Comparison of ENCODE assay signal across 23 cellular contexts in the genomic region with DNA sequence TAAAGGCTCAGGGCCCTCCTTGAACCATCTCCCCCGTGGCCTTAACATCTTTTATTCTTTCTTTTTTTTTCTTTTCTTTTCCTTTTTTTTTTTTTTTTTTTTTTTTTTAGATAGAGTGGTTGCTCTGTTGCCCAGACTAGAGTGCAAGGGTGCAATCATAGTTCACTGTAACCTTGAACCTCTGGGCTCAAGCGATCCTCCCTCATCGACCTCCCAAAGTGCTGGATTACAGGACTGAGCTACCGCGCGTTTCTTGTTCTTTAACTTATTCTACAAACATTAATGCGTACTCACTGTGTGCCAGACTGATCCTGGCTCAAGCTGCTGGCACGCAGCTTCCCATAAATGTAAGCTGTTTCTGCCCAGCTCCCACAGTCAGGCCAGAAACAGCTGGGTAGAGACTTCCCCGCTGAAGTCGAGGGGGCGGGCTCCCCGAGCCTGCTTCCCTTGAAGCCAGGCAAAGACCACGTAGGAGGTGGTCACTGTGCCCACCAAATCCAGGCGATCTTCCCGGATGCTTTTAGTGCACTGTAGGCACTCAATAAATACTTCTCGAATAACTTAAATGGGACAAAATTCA. TPM values are rescaled to one million over a fixed set of nuclear protein-coding genes. Genes with fewer than 3 reads are reported as not detected.
DNase-seq lines count a peak whose midpoint lies in the region; ATAC-seq and TF ChIP-seq lines count a peak whose summit lies in the region.
"Had no signal": no experiment of that assay in that cellular context is flagged by ENCODE, and none has a peak within 500 bp of the region (broad histone marks: within the 10 kb centered on the region; RNA-seq: fewer than 3 reads in every experiment).

No MANE protein-coding gene starts in this region.

- peaks cover 15% of the 10 kb centered on the region for H3K4me1 Mint-ChIP-seq in activated naive CD4-positive, alpha-beta T cell treated with anti-CD3 and anti-CD28 coated beads, Interleukin-2, amount 50 U/mL, for 24 hours
- H3K4me1 Mint-ChIP-seq in activated naive CD4-positive, alpha-beta T cell treated with anti-CD3 and anti-CD28 coated beads, Interleukin-2, amount 10 ng/mL, durations not matched to agents 7 days and 5 days, result peaks cover 14% of the 10 kb centered on the region
- peaks cover 24% of the 10 kb centered on the region for H3K4me1 Mint-ChIP-seq in chondrocyte (ENCODE audit: low read depth)

- intact Hi-C loops in left ventricle myocardium inferior (cut with micrococcal nuclease), result no loop called here
- intact Hi-C loops in dorsolateral prefrontal cortex (cut with DNase I), result no loop called here

- WGBS in suprapubic skin, result 49% methylated on average over 16 of the region's 16 CpGs

- ATAC-seq in GM18519 (IDR thresholded peaks at IDR 0.05; ENCODE audit: low FRiP score, unreplicated experiment), result no peak
- ATAC-seq: A549 had no signal

- H3K36me3 ChIP-seq in suprapubic skin (no peaks in the 10 kb centered on the region), left ventricle myocardium inferior (no peaks in the 10 kb centered on the region)
- H3K36me3 ChIP-seq: ascending aorta; BLaER1 treated with 17β-estradiol and CSF1 and Interleukin-3, amounts not matched to agents 10 nM and 100 nM; tibial nerve had no signal

- no peaks in the 10 kb centered on the region for H3K9me3 Mint-ChIP-seq in activated naive CD4-positive, alpha-beta T cell treated with anti-CD3 and anti-CD28 coated beads, Interleukin-2, amount 50 U/mL, for 24 hours
- no peaks in the 10 kb centered on the region for H3K9me3 Mint-ChIP-seq in activated naive CD4-positive, alpha-beta T cell treated with anti-CD3 and anti-CD28 coated beads, Interleukin-2, amount 10 ng/mL, durations not matched to agents 7 days and 5 days
- no peaks in the 10 kb centered on the region for H3K9me3 Mint-ChIP-seq in chondrocyte (ENCODE audit: low read depth)

- no peak for TF ChIP-seq POLR2A in suprapubic skin (IDR thresholded peaks at IDR 0.05)

- peaks cover 63% of the 10 kb centered on the region for H3K27me3 Mint-ChIP-seq in activated naive CD4-positive, alpha-beta T cell treated with anti-CD3 and anti-CD28 coated beads, Interleukin-2, amount 50 U/mL, for 24 hours
- H3K27me3 Mint-ChIP-seq in activated naive CD4-positive, alpha-beta T cell treated with anti-CD3 and anti-CD28 coated beads, Interleukin-2, amount 10 ng/mL, durations not matched to agents 7 days and 5 days, result peaks cover 81% of the 10 kb centered on the region
- H3K27me3 Mint-ChIP-seq in chondrocyte (ENCODE audit: low read depth), result no peaks in the 10 kb centered on the region

- no peaks in the 10 kb centered on the region for H3K36me3 Mint-ChIP-seq in activated naive CD4-positive, alpha-beta T cell treated with anti-CD3 and anti-CD28 coated beads, Interleukin-2, amount 50 U/mL, for 24 hours
- no peaks in the 10 kb centered on the region for H3K36me3 Mint-ChIP-seq in activated naive CD4-positive, alpha-beta T cell treated with anti-CD3 and anti-CD28 coated beads, Interleukin-2, amount 10 ng/mL, durations not matched to agents 7 days and 5 days
- no peaks in the 10 kb centered on the region for H3K36me3 Mint-ChIP-seq in chondrocyte (ENCODE audit: low read depth)

- TF ChIP-seq EP300 in suprapubic skin (IDR thresholded peaks at IDR 0.05), result no peak

- H3K27me3 ChIP-seq in suprapubic skin, result peaks cover 96% of the 10 kb centered on the region
- peaks cover 100% of the 10 kb centered on the region for H3K27me3 ChIP-seq in left ventricle myocardium inferior (ENCODE audit: low read depth)
- peaks cover 0 to 100% (median 84%) of the 10 kb centered on the region in 45 donors for H3K27me3 ChIP-seq in dorsolateral prefrontal cortex

- peaks cover 14% of the 10 kb centered on the region for H3K4me1 ChIP-seq in suprapubic skin
- peaks cover 14% of the 10 kb centered on the region for H3K4me1 ChIP-seq in left ventricle myocardium inferior
- H3K4me1 ChIP-seq: BLaER1 treated with 17β-estradiol and CSF1 and Interleukin-3, amounts not matched to agents 10 nM and 100 nM had no signal

- H3K9me3 ChIP-seq in suprapubic skin (no peaks in the 10 kb centered on the region), left ventricle myocardium inferior (replicated peaks) (no peaks in the 10 kb centered on the region)
- H3K9me3 ChIP-seq: A549, ascending aorta, HAP-1, tibial nerve had no signal

- peak overlapping the region; percentile 34 for H3K4me3 Mint-ChIP-seq in activated naive CD4-positive, alpha-beta T cell treated with anti-CD3 and anti-CD28 coated beads, Interleukin-2, amount 50 U/mL, for 24 hours
- H3K4me3 Mint-ChIP-seq in activated naive CD4-positive, alpha-beta T cell treated with anti-CD3 and anti-CD28 coated beads, Interleukin-2, amount 10 ng/mL, durations not matched to agents 7 days and 5 days, result no peak overlapping the region
- no peak overlapping the region for H3K4me3 Mint-ChIP-seq in chondrocyte (ENCODE audit: unreplicated experiment)

- no peak for DNase-seq in activated naive CD4-positive, alpha-beta T cell treated with anti-CD3 and anti-CD28 coated beads, Interleukin-2, amount 10 ng/mL, durations not matched to agents 7 days and 5 days
- DNase-seq in chondrocyte (ENCODE audit: low spot score), result no peak
- DNase-seq in mesenteric fat pad (ENCODE audit: low spot score), result peak; percentile 55
- no peak for DNase-seq in suprapubic skin (ENCODE audit: low spot score in 2 of 2)
- no peak for DNase-seq in left ventricle myocardium inferior
- no peak for DNase-seq in dorsolateral prefrontal cortex
- DNase-seq: activated CD4-positive, alpha-beta T cell treated with anti-CD3 and anti-CD28 coated beads for 4 hours; activated naive CD4-positive, alpha-beta T cell; cerebellar nuclear complex; hypothalamus; IMR-90; kidney glomerular epithelial cell; NCI-H146; NCI-H2171 treated with DMSO at 0.1 percent for 48 hours; SW 1271 had no signal

- H3K27ac ChIP-seq in suprapubic skin (no peak overlapping the region), left ventricle myocardium inferior (replicated peaks) (no peak overlapping the region), dorsolateral prefrontal cortex (no peak overlapping the region)
- H3K27ac ChIP-seq: A549; ascending aorta; BLaER1 treated with 17β-estradiol and CSF1 and Interleukin-3, amounts not matched to agents 10 nM and 100 nM; tibial nerve had no signal

- CTCF ChIA-PET in activated naive CD4-positive, alpha-beta T cell treated with anti-CD3 and anti-CD28 coated beads, Interleukin-2, amount 10 ng/mL, durations not matched to agents 7 days and 5 days (lab: Charles Lee), result interaction anchor here (0.8 to 2.1 kb wide), 4 partner anchors 13 to 35 kb away, joined by 3 to 5 read pairs (median 4); no protein-coding TSS in a partner anchor

- H3K4me3 ChIP-seq in suprapubic skin (peak overlapping the region; percentile 32), left ventricle myocardium inferior (no peak overlapping the region), dorsolateral prefrontal cortex (no peak overlapping the region)
- H3K4me3 ChIP-seq: A549; BLaER1 treated with 17β-estradiol and CSF1 and Interleukin-3, amounts not matched to agents 10 nM and 100 nM; HAP-1 had no signal

- no peak for TF ChIP-seq CTCF in chondrocyte (IDR thresholded peaks at IDR 0.05)
- TF ChIP-seq CTCF in suprapubic skin (IDR thresholded peaks at IDR 0.05), result no peak
- no peak for TF ChIP-seq CTCF in left ventricle myocardium inferior (IDR thresholded peaks at IDR 0.05; ENCODE audit: borderline replicate concordance)
- no peak for TF ChIP-seq CTCF in dorsolateral prefrontal cortex (IDR thresholded peaks at IDR 0.05 in 54 of 56, conservative IDR thresholded peaks at IDR 0.05 in 2 of 56; ENCODE audit: low read depth in 1 of 56, partially characterized antibody in 56 of 56)

- no peak overlapping the region for H3K27ac Mint-ChIP-seq in activated naive CD4-positive, alpha-beta T cell treated with anti-CD3 and anti-CD28 coated beads, Interleukin-2, amount 50 U/mL, for 24 hours
- H3K27ac Mint-ChIP-seq in activated naive CD4-positive, alpha-beta T cell treated with anti-CD3 and anti-CD28 coated beads, Interleukin-2, amount 10 ng/mL, durations not matched to agents 7 days and 5 days, result no peak overlapping the region
- H3K27ac Mint-ChIP-seq in chondrocyte (ENCODE audit: unreplicated experiment), result peak overlapping the region; percentile 99

RNA-seq across cellular contexts. Expression of a gene that starts 6.2 kb away (rescaled TPM):
- total RNA-seq in chondrocyte, result 4.5 to 5.1 TPM (median 5.0 TPM) in 3 replicates
- total RNA-seq in mesenteric fat pad, result 2.0 TPM
- 1 to 10 TPM; 1.2 to 5.8 (median 3.1) TPM for total RNA-seq in suprapubic skin
- 0.36 TPM for total RNA-seq in left ventricle myocardium inferior
- total RNA-seq in dorsolateral prefrontal cortex, result 1 to 10 TPM in 28 of 120 experiments, under 1 TPM in 65, not detected in 27; 0.32 to 3.4 (median 0.69) TPM
- total RNA-seq: MCF 10A had no signal

RNA-seq across cellular contexts. Expression of a gene that starts 29.2 kb away (rescaled TPM):
- total RNA-seq in chondrocyte (3.7 to 5.0 TPM (median 3.9 TPM) in 3 replicates), mesenteric fat pad (2.4 TPM), suprapubic skin (10 to 100 TPM; 22.7 to 66.9 (median 39.5) TPM), left ventricle myocardium inferior (not detected), dorsolateral prefrontal cortex (1 to 10 TPM in 11 of 120 experiments, under 1 TPM in 12, not detected in 97; 0.23 to 1.8 (median 1.00) TPM)
- total RNA-seq: ascending aorta, IMR-90, MCF 10A had no signal
